In the genomic region with DNA sequence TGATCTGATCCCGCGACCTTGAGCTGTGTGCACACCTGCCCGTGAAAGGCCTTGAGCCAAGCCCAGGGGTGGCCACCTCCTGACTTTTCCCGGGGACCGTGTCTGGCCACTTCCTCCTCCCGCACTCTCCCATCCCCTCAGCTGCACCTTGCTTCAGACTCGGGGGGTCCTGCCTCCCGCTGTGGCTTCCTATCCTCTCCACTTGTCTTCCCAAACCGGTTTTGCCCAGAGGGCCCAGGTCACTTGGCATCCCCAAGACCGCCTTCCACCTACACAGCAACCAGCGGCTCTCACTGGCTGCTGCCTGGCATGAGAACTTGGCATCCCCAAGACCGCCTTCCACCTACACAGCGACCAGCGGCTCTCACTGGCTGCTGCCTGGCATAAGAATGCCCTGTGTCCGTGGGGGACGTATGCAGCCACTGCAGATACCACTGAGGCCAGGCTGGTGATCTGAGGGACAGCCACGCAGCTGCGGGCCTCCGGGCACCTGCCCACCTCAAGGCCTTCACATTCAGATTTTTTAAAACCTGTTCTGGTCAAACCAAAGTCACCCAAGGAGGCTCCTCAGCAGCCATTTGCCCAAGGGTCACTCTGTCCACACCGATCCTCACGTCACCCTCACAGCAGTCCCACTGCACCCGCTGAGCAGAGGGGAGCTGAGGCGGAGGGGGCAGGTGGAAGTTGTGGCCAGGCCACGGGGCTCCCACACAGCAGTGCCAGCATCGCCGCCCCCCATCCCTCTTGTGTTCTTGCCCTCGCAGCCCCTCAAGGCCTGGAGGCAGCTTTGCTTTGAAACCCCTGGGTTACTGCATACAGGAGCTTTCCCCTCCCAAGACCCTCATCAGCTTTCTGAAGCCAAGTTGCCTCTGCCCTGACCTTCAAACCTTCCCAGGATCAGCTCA, we compare ENCODE assay signal across 23 cellular contexts.
"Had no signal": no experiment of that assay in that cellular context is flagged by ENCODE, and none has a peak within 500 bp of the region (broad histone marks: within the 10 kb centered on the region; RNA-seq: fewer than 3 reads in every experiment).

No MANE protein-coding gene starts in this region.

- H3K9me3 ChIP-seq: left ventricle myocardium inferior, pancreas, right lobe of liver, testis, tibial nerve had no signal

- H3K4me1 Mint-ChIP-seq: endodermal cell; naive thymus-derived CD4-positive, alpha-beta T cell; stimulated activated naive B cell treated with anti-CD40 and anti-IgM and Interleukin-4, amounts not matched to agents 10 μg/mL and 1 μg/mL and 100 μg/mL, for 72 hours; stimulated activated naive CD8-positive, alpha-beta T cell treated with anti-CD3 and anti-CD28 coated beads, Interleukin-15, amount 100 ng/mL, for 72 hours had no signal

- ATAC-seq: foreskin keratinocyte; naive thymus-derived CD4-positive, alpha-beta T cell; pancreas; right lobe of liver; stimulated activated naive B cell treated with anti-CD40 and anti-IgM and Interleukin-4, amounts not matched to agents 10 μg/mL and 1 μg/mL and 100 μg/mL, for 72 hours; stimulated activated naive CD8-positive, alpha-beta T cell treated with anti-CD3 and anti-CD28 coated beads, Interleukin-15, amount 100 ng/mL, for 72 hours had no signal

- H3K27me3 ChIP-seq: pancreas, right lobe of liver, testis, tibial nerve had no signal

- H3K27ac Mint-ChIP-seq: endodermal cell; naive thymus-derived CD4-positive, alpha-beta T cell; progenitor cell of endocrine pancreas; stimulated activated naive B cell treated with anti-CD40 and anti-IgM and Interleukin-4, amounts not matched to agents 10 μg/mL and 1 μg/mL and 100 μg/mL, for 72 hours had no signal

- H3K27me3 Mint-ChIP-seq: progenitor cell of endocrine pancreas; stimulated activated naive CD8-positive, alpha-beta T cell treated with anti-CD3 and anti-CD28 coated beads, Interleukin-15, amount 100 ng/mL, for 72 hours had no signal

- H3K4me3 Mint-ChIP-seq: endodermal cell; naive thymus-derived CD4-positive, alpha-beta T cell; stimulated activated naive B cell treated with anti-CD40 and anti-IgM and Interleukin-4, amounts not matched to agents 10 μg/mL and 1 μg/mL and 100 μg/mL, for 72 hours; stimulated activated naive CD8-positive, alpha-beta T cell treated with anti-CD3 and anti-CD28 coated beads, Interleukin-15, amount 100 ng/mL, for 72 hours had no signal

- H3K27ac ChIP-seq: coronary artery, foreskin keratinocyte, left ventricle myocardium inferior, pancreas, right lobe of liver, testis, tibial nerve had no signal

- DNase-seq: caudate nucleus; effector CD4-positive, alpha-beta T cell; endodermal cell; erythroblast; foreskin keratinocyte; head of caudate nucleus; hippocampal formation; left ventricle myocardium inferior; naive thymus-derived CD4-positive, alpha-beta T cell; nucleus accumbens; stimulated activated CD4-positive, alpha-beta T cell treated with anti-CD3 and anti-CD28 coated beads, Interleukin-15, amount 100 ng/mL, for 24 hours; stimulated activated CD4-positive, alpha-beta T cell treated with anti-CD3 and anti-CD28 coated beads, Interleukin-1b, Interleukin-23, amount 100 ng/mL, for 48 hours; stimulated activated CD4-positive, alpha-beta T cell treated with anti-CD3 and anti-CD28 coated beads, Interleukin-4, amount 100 ng/mL, for 24 hours; stimulated activated naive B cell treated with anti-CD40 and anti-IgM and Interleukin-4, amounts not matched to agents 10 μg/mL and 1 μg/mL and 100 μg/mL, for 72 hours; stimulated activated naive CD8-positive, alpha-beta T cell treated with anti-CD3 and anti-CD28 coated beads, Interleukin-15, amount 100 ng/mL, for 72 hours; testis had no signal

- H3K36me3 ChIP-seq: left ventricle myocardium inferior, pancreas, right lobe of liver, tibial nerve had no signal

- FAIRE-seq: endothelial cell of umbilical vein, islet of Langerhans, pancreas had no signal

- H3K4me3 ChIP-seq: coronary artery, left ventricle myocardium inferior, pancreas, right lobe of liver, testis, tibial nerve had no signal

- H3K4me1 ChIP-seq: foreskin keratinocyte, left ventricle myocardium inferior, pancreas, right lobe of liver, testis, tibial nerve had no signal

- H3K36me3 Mint-ChIP-seq: naive thymus-derived CD4-positive, alpha-beta T cell; stimulated activated naive B cell treated with anti-CD40 and anti-IgM and Interleukin-4, amounts not matched to agents 10 μg/mL and 1 μg/mL and 100 μg/mL, for 72 hours had no signal
